Comparison of ENCODE assay signal across 26 cellular contexts in the genomic region with DNA sequence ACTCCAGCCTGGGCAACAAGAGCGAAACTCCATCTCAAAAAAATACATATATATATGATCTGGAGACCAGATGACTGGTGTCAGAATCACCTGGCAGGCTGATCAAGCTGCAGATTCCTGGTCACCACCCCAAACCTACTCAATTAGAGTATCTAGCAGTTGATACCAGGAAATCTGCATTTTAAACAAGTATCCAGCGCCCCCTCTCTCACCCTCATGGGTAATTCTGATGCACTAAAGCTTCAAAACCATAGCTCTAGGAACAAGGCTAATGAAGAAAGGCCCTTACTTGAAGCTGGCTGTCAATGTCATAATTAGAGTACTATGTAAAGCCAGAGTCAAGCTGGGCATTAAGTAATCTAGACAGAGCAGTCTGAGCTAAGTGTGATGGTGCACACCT. TPM values are rescaled to one million over a fixed set of nuclear protein-coding genes. Genes with fewer than 3 reads are reported as not detected.
DNase-seq lines count a peak whose midpoint lies in the region; ATAC-seq and TF ChIP-seq lines count a peak whose summit lies in the region.
"Had no signal": no experiment of that assay in that cellular context is flagged by ENCODE, and none has a peak within 500 bp of the region (broad histone marks: within the 10 kb centered on the region; RNA-seq: fewer than 3 reads in every experiment).

No MANE protein-coding gene starts in this region.

- intact Hi-C loops in activated naive CD4-positive, alpha-beta T cell treated with anti-CD3 and anti-CD28 coated beads for 36 hours (cut with micrococcal nuclease) = no loop called here
- intact Hi-C loops in sigmoid colon (cut with DNase I) = no loop called here

- no peak overlapping the region for H3K4me3 ChIP-seq in sigmoid colon
- H3K4me3 ChIP-seq: lower lobe of right lung, MG63, suprapubic skin, upper lobe of left lung had no signal

- H3K36me3 ChIP-seq in sigmoid colon = peaks cover 8 to 74% (median 19%) of the 10 kb centered on the region in 4 donors

- no peak for TF ChIP-seq EP300 in sigmoid colon (IDR thresholded peaks at IDR 0.05)

- no peak overlapping the region for H3K27ac ChIP-seq in sigmoid colon
- H3K27ac ChIP-seq: lower lobe of right lung, suprapubic skin, upper lobe of left lung, WERI-Rb-1 had no signal

- H3K4me3 Mint-ChIP-seq in activated naive CD4-positive, alpha-beta T cell treated with anti-CD3 and anti-CD28 coated beads for 36 hours = no peak overlapping the region
- no peak overlapping the region for H3K4me3 Mint-ChIP-seq in effector memory CD8-positive, alpha-beta T cell
- H3K4me3 Mint-ChIP-seq: naive thymus-derived CD8-positive, alpha-beta T cell had no signal

- H3K9me3 Mint-ChIP-seq in activated naive CD4-positive, alpha-beta T cell treated with anti-CD3 and anti-CD28 coated beads for 36 hours = no peaks in the 10 kb centered on the region
- H3K9me3 Mint-ChIP-seq in effector memory CD8-positive, alpha-beta T cell = no peaks in the 10 kb centered on the region
- H3K9me3 Mint-ChIP-seq: activated naive CD4-positive, alpha-beta T cell treated with anti-CD3 and anti-CD28 coated beads, Interleukin-2, amount 50 U/mL, for 72 hours; naive thymus-derived CD8-positive, alpha-beta T cell had no signal

- peak; percentile 22 for DNase-seq in activated naive CD4-positive, alpha-beta T cell treated with anti-CD3 and anti-CD28 coated beads for 36 hours
- no peak for DNase-seq in activated naive CD4-positive, alpha-beta T cell (lab: John Stamatoyannopoulos, UW)
- DNase-seq in NCI-H69 (lab: John Stamatoyannopoulos, UW) = peak; percentile 2
- DNase-seq in effector memory CD8-positive, alpha-beta T cell = no peak
- DNase-seq in sigmoid colon = peak; percentile 33
- DNase-seq in H4 (ENCODE audit: low spot score) = no peak
- DNase-seq in NCI-H526 (lab: John Stamatoyannopoulos, UW) = no peak
- DNase-seq: COR-L47; DMS53; hippocampal formation; lower lobe of right lung; MG63; naive thymus-derived CD8-positive, alpha-beta T cell; NCI-H1436 treated with DMSO at 0.1 percent for 48 hours; NCI-H2081 treated with DMSO at 0.1 percent for 48 hours; NCI-H2227 treated with DMSO at 0.1 percent for 48 hours; NCI-H526 treated with DMSO at 0.1 percent for 48 hours; Right ventricle myocardium superior; stimulated activated naive CD4-positive, alpha-beta T cell treated with Interleukin-2 at 50 U/mL for 16 hours; SW 1271; upper lobe of left lung; WERI-Rb-1 had no signal

- H3K9me3 ChIP-seq in sigmoid colon = no peaks in the 10 kb centered on the region
- H3K9me3 ChIP-seq: lower lobe of right lung, MG63, suprapubic skin, upper lobe of left lung had no signal

- peaks cover 10% of the 10 kb centered on the region for H3K4me1 Mint-ChIP-seq in activated naive CD4-positive, alpha-beta T cell treated with anti-CD3 and anti-CD28 coated beads for 36 hours (ENCODE audit: low read depth)
- H3K4me1 Mint-ChIP-seq in effector memory CD8-positive, alpha-beta T cell (ENCODE audit: low read depth in 2 of 2) = peaks cover 7 to 15% of the 10 kb centered on the region in 2 donors

- H3K27me3 Mint-ChIP-seq in activated naive CD4-positive, alpha-beta T cell treated with anti-CD3 and anti-CD28 coated beads for 36 hours (ENCODE audit: low read depth) = no peaks in the 10 kb centered on the region
- H3K27me3 Mint-ChIP-seq in effector memory CD8-positive, alpha-beta T cell = no peaks in the 10 kb centered on the region
- H3K27me3 Mint-ChIP-seq: naive thymus-derived CD8-positive, alpha-beta T cell had no signal

- H3K27me3 ChIP-seq in sigmoid colon = no peaks in the 10 kb centered on the region
- H3K27me3 ChIP-seq: MG63, suprapubic skin, upper lobe of left lung had no signal

- CTCF ChIA-PET in activated naive CD4-positive, alpha-beta T cell treated with anti-CD3 and anti-CD28 coated beads for 36 hours (lab: Charles Lee) = interaction anchor here (0.6 to 1.4 kb wide), 4 partner anchors 10 to 159 kb away, joined by 3 to 4 read pairs (median 3); no protein-coding TSS in a partner anchor

- WGBS in sigmoid colon, 2 donors = 93 to 95% methylated on average over 2 of the region's 2 CpGs

- peaks cover 33% of the 10 kb centered on the region for H3K36me3 Mint-ChIP-seq in activated naive CD4-positive, alpha-beta T cell treated with anti-CD3 and anti-CD28 coated beads for 36 hours (ENCODE audit: low read depth)
- peaks cover 65% of the 10 kb centered on the region for H3K36me3 Mint-ChIP-seq in effector memory CD8-positive, alpha-beta T cell (ENCODE audit: insufficient read depth)

- no peak for TF ChIP-seq POLR2A in sigmoid colon (IDR thresholded peaks at IDR 0.05)

- ATAC-seq in effector memory CD8-positive, alpha-beta T cell (replicated peaks) = no peak
- ATAC-seq in HG03469 (IDR thresholded peaks at IDR 0.05; ENCODE audit: unreplicated experiment) = no peak
- ATAC-seq: activated naive CD4-positive, alpha-beta T cell treated with anti-CD3 and anti-CD28 coated beads, Interleukin-2, amount 50 U/mL, for 72 hours; lower lobe of right lung; naive thymus-derived CD8-positive, alpha-beta T cell; Panc1 had no signal

- H3K4me1 ChIP-seq in sigmoid colon = no peaks in the 10 kb centered on the region
- H3K4me1 ChIP-seq: lower lobe of right lung, suprapubic skin, upper lobe of left lung had no signal

- no peak overlapping the region for H3K27ac Mint-ChIP-seq in activated naive CD4-positive, alpha-beta T cell treated with anti-CD3 and anti-CD28 coated beads for 36 hours
- peak overlapping the region; percentile 64 to 66 for H3K27ac Mint-ChIP-seq in effector memory CD8-positive, alpha-beta T cell

- TF ChIP-seq CTCF in sigmoid colon (IDR thresholded peaks at IDR 0.05) = no peak

RNA-seq across cellular contexts. Expression of a gene that starts 25.0 kb away (rescaled TPM):
- total RNA-seq in activated naive CD4-positive, alpha-beta T cell treated with anti-CD3 and anti-CD28 coated beads for 36 hours = 100 to 1,000 TPM; 363 to 374 TPM
- 100 to 1,000 TPM; 178 to 186 (median 182) TPM for total RNA-seq in sigmoid colon
- polyA plus RNA-seq in sigmoid colon = 100 to 1,000 TPM; 269 to 311 (median 286) TPM
- total RNA-seq in H4 (2014; rRNA removed; shearing (Covaris generic)) = 15.1 and 23.2 TPM in 2 replicates

Comparison
In these comparisons a context has a peak if more than half of its experiments do, and no peak if none do; other contexts are left out.
1. DNase-seq: peak in activated naive CD4-positive, alpha-beta T cell treated with anti-CD3 and anti-CD28 coated beads for 36 hours (single experiment), NCI-H69 (single experiment) and sigmoid colon (single experiment); none in activated naive CD4-positive, alpha-beta T cell (0 of 4), effector memory CD8-positive, alpha-beta T cell (0 of 3), H4 (single experiment) and NCI-H526 (0 of 2).